13 cellular contexts compared by ENCODE assay signal in the genomic region with DNA sequence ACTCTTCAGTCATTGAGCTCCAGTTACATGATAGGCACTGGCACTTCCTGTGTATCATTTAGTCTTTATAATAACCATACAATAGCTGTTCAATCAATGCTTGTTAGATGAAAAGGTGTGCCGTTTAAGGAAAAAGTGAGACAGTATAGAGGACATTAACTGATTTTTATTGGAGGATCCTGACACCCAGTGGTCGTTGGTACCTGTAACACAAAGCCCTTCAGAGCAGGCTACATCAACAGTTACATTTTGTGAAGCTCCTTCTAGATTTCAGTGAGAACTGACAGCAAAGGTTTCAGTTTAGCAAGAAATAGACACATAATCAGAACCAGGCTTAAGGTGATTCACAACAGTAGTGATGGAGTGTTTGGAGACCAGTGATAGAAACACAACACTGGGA. TPM values are rescaled to one million over a fixed set of nuclear protein-coding genes. Genes with fewer than 3 reads are reported as not detected.
A peak's percentile ranks its signal among the peaks of the same experiment; 100 is the strongest.
DNase-seq lines count a peak whose midpoint lies in the region; ATAC-seq, FAIRE-seq and TF ChIP-seq lines count a peak whose summit lies in the region.
"Had no signal": no experiment of that assay in that cellular context is flagged by ENCODE, and none has a peak within 500 bp of the region (broad histone marks: within the 10 kb centered on the region; RNA-seq: fewer than 3 reads in every experiment).

No MANE protein-coding gene starts in this region.

- no peak overlapping the region for H2AFZ ChIP-seq in astrocyte (ENCODE audit: low read depth, low read length)

- no peak overlapping the region for H3K4me3 Mint-ChIP-seq in astrocyte (ENCODE audit: unreplicated experiment)
- H3K4me3 Mint-ChIP-seq: CD4-positive, CD25-positive, alpha-beta regulatory T cell had no signal

- H3K27ac ChIP-seq in astrocyte (ENCODE audit: low read depth, low read length) = no peak overlapping the region
- H3K27ac ChIP-seq in psoas muscle = no peak overlapping the region
- no peak overlapping the region for H3K27ac ChIP-seq in upper lobe of left lung
- H3K27ac ChIP-seq: skin epidermis, vagina had no signal

- TF ChIP-seq EP300 in upper lobe of left lung (IDR thresholded peaks at IDR 0.05) = no peak

- no peaks in the 10 kb centered on the region for H3K4me1 ChIP-seq in astrocyte (ENCODE audit: insufficient read depth, low read length)
- no peaks in the 10 kb centered on the region for H3K4me1 ChIP-seq in psoas muscle
- no peaks in the 10 kb centered on the region for H3K4me1 ChIP-seq in upper lobe of left lung
- H3K4me1 ChIP-seq: vagina had no signal

- H3K4me1 Mint-ChIP-seq in astrocyte (ENCODE audit: low read depth, unreplicated experiment) = peaks cover 10% of the 10 kb centered on the region

- intact Hi-C loops in psoas muscle (cut with DNase I) = no loop called here

- H3K4me2 ChIP-seq in astrocyte (ENCODE audit: low read length) = no peak overlapping the region

- H3K27me3 ChIP-seq in astrocyte (ENCODE audit: insufficient read depth, low read length) (no peaks in the 10 kb centered on the region), psoas muscle (ENCODE audit: insufficient read depth in 3 of 3, low read length in 2 of 3) (no peaks in the 10 kb centered on the region), upper lobe of left lung (no peaks in the 10 kb centered on the region)
- H3K27me3 ChIP-seq: vagina had no signal

- peaks cover 4% of the 10 kb centered on the region for H3K36me3 Mint-ChIP-seq in astrocyte (ENCODE audit: low read depth, unreplicated experiment)
- H3K36me3 Mint-ChIP-seq: CD4-positive, CD25-positive, alpha-beta regulatory T cell had no signal

- H4K20me1 ChIP-seq in astrocyte (ENCODE audit: insufficient read depth, low read length) = no peaks in the 10 kb centered on the region

- no peak for TF ChIP-seq POLR2A in upper lobe of left lung (IDR thresholded peaks at IDR 0.05)

- no peaks in the 10 kb centered on the region for H3K9me3 ChIP-seq in astrocyte (ENCODE audit: insufficient read depth, low read depth, low read length)
- H3K9me3 ChIP-seq in psoas muscle = no peaks in the 10 kb centered on the region
- no peaks in the 10 kb centered on the region for H3K9me3 ChIP-seq in upper lobe of left lung
- H3K9me3 ChIP-seq: vagina had no signal

- no peaks in the 10 kb centered on the region for H3K27me3 Mint-ChIP-seq in astrocyte (ENCODE audit: low read depth, unreplicated experiment)
- H3K27me3 Mint-ChIP-seq: CD4-positive, CD25-positive, alpha-beta regulatory T cell had no signal

- TF ChIP-seq CTCF in astrocyte (IDR thresholded peaks at IDR 0.05; ENCODE audit: insufficient read depth, low read depth, low read length) (peak; percentile 20), psoas muscle (IDR thresholded peaks at IDR 0.05) (peak; percentile 11), upper lobe of left lung (IDR thresholded peaks at IDR 0.05) (no peak)

- WGBS in psoas muscle, 3 donors = 19 to 23% (median 19%) methylated on average over 2 of the region's 2 CpGs
- 29% methylated on average over 2 of the region's 2 CpGs for WGBS in upper lobe of left lung, 2 donors

- H3K9me3 Mint-ChIP-seq in astrocyte (ENCODE audit: unreplicated experiment) = no peaks in the 10 kb centered on the region

- no peak for DNase-seq in activated CD4-positive, CD25-positive, alpha-beta regulatory T cell treated with anti-CD3 and anti-CD28 coated beads, Interleukin-2, amount 50 U/mL, for 72 hours
- DNase-seq in astrocyte (ENCODE audit: low read depth) (no peak), psoas muscle (no peak), upper lobe of left lung (no peak)
- DNase-seq: head of caudate nucleus, NCI-H345 had no signal

- peak; percentile 32 to 51 for ATAC-seq in activated CD4-positive, CD25-positive, alpha-beta regulatory T cell treated with anti-CD3 and anti-CD28 coated beads, Interleukin-2, amount 50 U/mL, for 24 hours
- peak; percentile 47 for ATAC-seq in HG03442 (IDR thresholded peaks at IDR 0.05; ENCODE audit: unreplicated experiment)
- ATAC-seq in psoas muscle = peak in 1 of 4 donors; percentile 67
- no peak for ATAC-seq in GM21381 (IDR thresholded peaks at IDR 0.05; ENCODE audit: unreplicated experiment)
- ATAC-seq in upper lobe of left lung (ENCODE audit: low FRiP score in 2 of 2) = no peak
- no peak for ATAC-seq in HG02763 (IDR thresholded peaks at IDR 0.05; ENCODE audit: unreplicated experiment)

- H3K4me3 ChIP-seq in astrocyte (ENCODE audit: insufficient read depth, low read depth, low read length) (no peak overlapping the region), psoas muscle (no peak overlapping the region), upper lobe of left lung (no peak overlapping the region)
- H3K4me3 ChIP-seq: skin epidermis, vagina had no signal

- H3K27ac Mint-ChIP-seq in astrocyte (ENCODE audit: unreplicated experiment) = no peak overlapping the region

- no peaks in the 10 kb centered on the region for H3K79me2 ChIP-seq in astrocyte (ENCODE audit: insufficient read depth, low read length)

- H3K36me3 ChIP-seq in astrocyte (ENCODE audit: insufficient read depth, low read length) = no peaks in the 10 kb centered on the region
- H3K36me3 ChIP-seq in psoas muscle (ENCODE audit: insufficient read depth in 1 of 2, low read depth in 1 of 2) = no peaks in the 10 kb centered on the region
- no peaks in the 10 kb centered on the region for H3K36me3 ChIP-seq in upper lobe of left lung
- H3K36me3 ChIP-seq: vagina had no signal

- no peak overlapping the region for H3K9ac ChIP-seq in astrocyte (ENCODE audit: low read length)

- FAIRE-seq in astrocyte (lab: Jason Lieb, UNC) = peak; percentile 64

RNA-seq across cellular contexts. Expression of a gene that starts 44.2 kb away (rescaled TPM):
- 4.3 and 4.5 TPM in 2 replicates for total RNA-seq in astrocyte
- total RNA-seq in psoas muscle = under 1 TPM in 3 of 4 donors, not detected in 1; 0.34 to 0.52 (median 0.41) TPM
- polyA plus RNA-seq in psoas muscle = under 1 TPM; 0.23 to 0.35 (median 0.25) TPM
- 10 to 100 TPM in 1 of 6 donors, 1 to 10 TPM in 4, under 1 TPM in 1; 0.52 to 10.5 (median 2.7) TPM for total RNA-seq in upper lobe of left lung
- total RNA-seq: vagina had no signal
- polyA plus RNA-seq: CD4-positive, CD25-positive, alpha-beta regulatory T cell had no signal

Comparison
In these comparisons a context has a peak if more than half of its experiments do, and no peak if none do; other contexts are left out.
1. ATAC-seq: peak in activated CD4-positive, CD25-positive, alpha-beta regulatory T cell treated with anti-CD3 and anti-CD28 coated beads, Interleukin-2, amount 50 U/mL, for 24 hours (2 of 2) and HG03442 (single experiment); none in GM21381 (single experiment), upper lobe of left lung (0 of 2) and HG02763 (single experiment).
2. CTCF ChIP-seq: peak in astrocyte (single experiment) and psoas muscle (single experiment); none in upper lobe of left lung (0 of 6).